8 cellular contexts compared by ENCODE assay signal in the genomic region with DNA sequence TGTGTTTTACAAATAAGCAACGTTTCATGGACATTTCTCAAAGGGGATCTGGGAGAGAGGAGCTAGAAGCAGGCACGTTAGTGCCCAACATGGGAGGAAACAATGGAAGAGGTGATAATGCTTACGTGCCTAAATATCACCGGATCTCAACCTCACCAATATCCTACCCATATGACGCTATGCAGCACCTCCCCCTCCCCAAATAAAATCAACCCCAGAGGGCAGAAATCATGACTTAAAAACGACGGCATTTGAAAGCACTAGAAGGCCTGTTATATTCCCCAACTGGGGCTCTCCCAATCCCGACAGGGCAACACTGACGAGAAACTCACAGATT. TPM values are rescaled to one million over a fixed set of nuclear protein-coding genes. Genes with fewer than 3 reads are reported as not detected.
A peak's percentile ranks its signal among the peaks of the same experiment; 100 is the strongest.
DNase-seq lines count a peak whose midpoint lies in the region; ATAC-seq, FAIRE-seq and TF ChIP-seq lines count a peak whose summit lies in the region.

No MANE protein-coding gene starts in this region.

- peak; percentile 18 for ATAC-seq in CD8-positive, alpha-beta T cell
- peak; percentile 8 to 31 for ATAC-seq in naive thymus-derived CD8-positive, alpha-beta T cell

- 0 to 1% methylated on average over 9 of the region's 9 CpGs for WGBS in GM23248 (ENCODE audit: low coverage in 1 of 2, low lambda C conversion rate in 2 of 2, missing lambda C conversion rate in 2 of 2), 2 experiments
- WGBS in ectodermal cell, 2 experiments, result 0% methylated on average over 9 of the region's 9 CpGs

- peaks cover under 1% of the 10 kb centered on the region for H3K36me3 ChIP-seq in CD8-positive, alpha-beta T cell (ENCODE audit: insufficient read depth, low read length)
- H3K36me3 ChIP-seq in GM23248 (ENCODE audit: low read depth), result 0 out of 2 replicates have a peak, but pooled peaks cover 3% of the 10 kb centered on the region
- H3K36me3 ChIP-seq in OCI-LY3 (replicated peaks; ENCODE audit: low read depth, low read length), result peaks cover 5% of the 10 kb centered on the region
- peaks cover 5% of the 10 kb centered on the region for H3K36me3 ChIP-seq in ectodermal cell (ENCODE audit: control insufficient read depth, insufficient read depth, low read length)

- H3K9ac ChIP-seq in GM23248, result peak overlapping the region; percentile 97
- peak overlapping the region; percentile 92 for H3K9ac ChIP-seq in OCI-LY3 (ENCODE audit: low read length)

- H3K9me3 Mint-ChIP-seq in CD8-positive, alpha-beta T cell, result no peaks in the 10 kb centered on the region
- no peaks in the 10 kb centered on the region for H3K9me3 Mint-ChIP-seq in naive thymus-derived CD8-positive, alpha-beta T cell

- H3K4me3 Mint-ChIP-seq in CD8-positive, alpha-beta T cell, result peak overlapping the region; percentile 98
- H3K4me3 Mint-ChIP-seq in naive thymus-derived CD8-positive, alpha-beta T cell, result peak overlapping the region; percentile 90 to 100 (median 98)

- H3K9me2 ChIP-seq in GM23248 (ENCODE audit: insufficient read depth), result no peaks in the 10 kb centered on the region

- in situ Hi-C loops in GM23248 (cut with MboI), result no loop called here

- H3K27me3 ChIP-seq in CD8-positive, alpha-beta T cell (ENCODE audit: insufficient read depth, low read length), result no peaks in the 10 kb centered on the region
- H3K27me3 ChIP-seq in GM23248 (replicated peaks; ENCODE audit: insufficient read depth), result no peaks in the 10 kb centered on the region
- H3K27me3 ChIP-seq in OCI-LY3 (ENCODE audit: low read depth, low read length), result no peaks in the 10 kb centered on the region
- H3K27me3 ChIP-seq in ectodermal cell (ENCODE audit: control insufficient read depth, insufficient read depth, low read length, poor library complexity, severe bottlenecking), result no peaks in the 10 kb centered on the region

- H3K27ac ChIP-seq in CD8-positive, alpha-beta T cell (ENCODE audit: low read depth, low read length), result peak overlapping the region; percentile 87
- H3K27ac ChIP-seq in GM23248, result peak overlapping the region; percentile 76
- H3K27ac ChIP-seq in OCI-LY3 (ENCODE audit: low read length), result peak overlapping the region; percentile 64
- no peak overlapping the region for H3K27ac ChIP-seq in ectodermal cell (ENCODE audit: insufficient read depth, low read depth, low read length, poor library complexity, severe bottlenecking)

- peaks cover 54% of the 10 kb centered on the region for H3K79me2 ChIP-seq in GM23248 (ENCODE audit: insufficient read depth)
- H3K79me2 ChIP-seq in OCI-LY3 (ENCODE audit: low read length), result peaks cover 50% of the 10 kb centered on the region

- H3F3A ChIP-seq in GM23248 (ENCODE audit: insufficient read depth), result no peaks in the 10 kb centered on the region

- H2AFZ ChIP-seq in GM23248 (peak overlapping the region; percentile 100), OCI-LY3 (ENCODE audit: low read depth, low read length) (0 out of 2 replicates have a peak overlapping the region, but pooled peaks have one; percentile 45)

- H3K4me3 ChIP-seq in CD8-positive, alpha-beta T cell (ENCODE audit: low read depth, low read length), result peak overlapping the region; percentile 88
- H3K4me3 ChIP-seq in GM23248 (peak overlapping the region; percentile 98), OCI-LY3 (ENCODE audit: low read length) (peak overlapping the region; percentile 97), ectodermal cell (ENCODE audit: insufficient read depth, low read depth, low read length) (peak overlapping the region; percentile 79)

- FAIRE-seq in GM12891 (lab: Jason Lieb, UNC) (no peak), GM12892 (lab: Jason Lieb, UNC) (no peak)

- POLR2A ChIA-PET in CD8-positive, alpha-beta T cell (lab: Charles Lee), result interaction anchor here (1.0 to 3.2 kb wide), 14 partner anchors 14 to 1236 kb away, joined by 3 to 26 read pairs (median 5); a partner anchor contains a TSS
- POLR2A ChIA-PET in naive thymus-derived CD8-positive, alpha-beta T cell (lab: Charles Lee), result interaction anchor here (0.8 to 4.5 kb wide), 21 partner anchors 8 to 1236 kb away, joined by 3 to 48 read pairs (median 7); a partner anchor contains a TSS

- peaks cover 44% of the 10 kb centered on the region for H3K4me1 Mint-ChIP-seq in CD8-positive, alpha-beta T cell (ENCODE audit: low read depth)
- peaks cover 24 to 44% (median 39%) of the 10 kb centered on the region in 4 donors for H3K4me1 Mint-ChIP-seq in naive thymus-derived CD8-positive, alpha-beta T cell

- no peak for TF ChIP-seq POLR2A in GM12891 (IDR thresholded peaks at IDR 0.05; ENCODE audit: low read depth, low read length)
- TF ChIP-seq POLR2A in GM12892 (IDR thresholded peaks at IDR 0.05; ENCODE audit: low read depth, low read length), result no peak

- CTCF ChIA-PET in CD8-positive, alpha-beta T cell (lab: Charles Lee), result interaction anchor here (0.9 to 3.6 kb wide), 8 partner anchors 8 to 130 kb away, joined by 3 to 22 read pairs (median 5); no protein-coding TSS in a partner anchor

- peaks cover 25% of the 10 kb centered on the region for H3K4me1 ChIP-seq in CD8-positive, alpha-beta T cell (ENCODE audit: insufficient read depth, low read length)
- H3K4me1 ChIP-seq in GM23248 (ENCODE audit: insufficient read depth) (peaks cover 6% of the 10 kb centered on the region; the same call in 1 of the 2 replicates), OCI-LY3 (ENCODE audit: low read length) (peaks cover 16% of the 10 kb centered on the region), ectodermal cell (ENCODE audit: control insufficient read depth, insufficient read depth, low read length) (peaks cover 6% of the 10 kb centered on the region)

- no peak for TF ChIP-seq CTCF in CD8-positive, alpha-beta T cell (IDR thresholded peaks at IDR 0.05)
- no peak for TF ChIP-seq CTCF in OCI-LY3 (IDR thresholded peaks at IDR 0.05; ENCODE audit: low read depth, low read length)

- intact Hi-C loops in CD8-positive, alpha-beta T cell (cut with DNase I, micrococcal nuclease), result loop anchor here (1.0 to 5.0 kb wide), 8 partner anchors 33 to 129 kb away; no protein-coding TSS in a partner anchor

- no peak for DNase-seq in CD8-positive, alpha-beta T cell
- DNase-seq in GM23248 (peak; percentile 41), GM12891 (ENCODE audit: insufficient read length, low spot score) (no peak), GM12892 (ENCODE audit: insufficient read length) (no peak), nucleus accumbens (lab: John Stamatoyannopoulos, UW) (no peak)
- DNase-seq in naive thymus-derived CD8-positive, alpha-beta T cell, result peak in 1 of 10 donors; percentile 12

- H3K27me3 Mint-ChIP-seq in CD8-positive, alpha-beta T cell (ENCODE audit: low read depth), result no peaks in the 10 kb centered on the region
- no peaks in the 10 kb centered on the region for H3K27me3 Mint-ChIP-seq in naive thymus-derived CD8-positive, alpha-beta T cell

- H3K27ac Mint-ChIP-seq in CD8-positive, alpha-beta T cell, result peak overlapping the region; percentile 99
- H3K27ac Mint-ChIP-seq in naive thymus-derived CD8-positive, alpha-beta T cell, result peak overlapping the region; percentile 95 to 100 (median 99)

- H3K9me3 ChIP-seq in CD8-positive, alpha-beta T cell (ENCODE audit: low read length), result no peaks in the 10 kb centered on the region
- H3K9me3 ChIP-seq in GM23248 (ENCODE audit: low read depth) (no peaks in the 10 kb centered on the region), OCI-LY3 (ENCODE audit: insufficient read depth, low read length) (no peaks in the 10 kb centered on the region), ectodermal cell (ENCODE audit: control insufficient read depth, low read length) (no peaks in the 10 kb centered on the region)

- no peaks in the 10 kb centered on the region for H4K20me1 ChIP-seq in GM23248 (ENCODE audit: insufficient read depth)
- peaks cover 14% of the 10 kb centered on the region for H4K20me1 ChIP-seq in OCI-LY3 (ENCODE audit: insufficient read depth, low read length)

- H3K36me3 Mint-ChIP-seq in CD8-positive, alpha-beta T cell, result peaks cover 27% of the 10 kb centered on the region
- H3K36me3 Mint-ChIP-seq in naive thymus-derived CD8-positive, alpha-beta T cell, result peaks cover 0 to 15% (median 6%) of the 10 kb centered on the region in 3 donors

- H3K4me2 ChIP-seq in GM23248 (ENCODE audit: unreplicated experiment), result peak overlapping the region; percentile 96
- H3K4me2 ChIP-seq in OCI-LY3 (ENCODE audit: low read length), result peak overlapping the region; percentile 82

TF ChIP-seq in GM12891, 5 proteins besides CTCF, POLR2A, EP300 and RAD21:
- TF ChIP-seq SPI1 (IDR thresholded peaks at IDR 0.05; ENCODE audit: low read depth, low read length) (no peak), PAX5 (IDR thresholded peaks at IDR 0.05; ENCODE audit: insufficient read depth, low read length, severe bottlenecking) (no peak), POU2F2 (IDR thresholded peaks at IDR 0.05; ENCODE audit: low read depth, low read length) (no peak), POLR2AphosphoS5 (IDR thresholded peaks at IDR 0.05; ENCODE audit: low read depth, low read length) (no peak), TAF1 (IDR thresholded peaks at IDR 0.05; ENCODE audit: low read depth, low read length) (no peak)

RNA-seq across cellular contexts. Expression of a gene that starts 0.4 kb away (rescaled TPM):
- 100 to 1,000 TPM; 119 to 123 TPM for total RNA-seq in CD8-positive, alpha-beta T cell
- 83.1 and 124 TPM in 2 replicates for total RNA-seq in GM23248 (2014; rRNA removed; shearing (Covaris generic))
- 83.9 and 85.0 TPM in 2 replicates for polyA plus RNA-seq in GM23248 (2016; fragmentation: Nextera tagmentation; extraction: Ambion mirVana)
- polyA plus RNA-seq in ectodermal cell (2013, experiment 1 of 4), result 80.2 TPM
- polyA plus RNA-seq in ectodermal cell (2013, experiment 2 of 4), result 89.9 TPM
- 68.7 TPM for polyA plus RNA-seq in ectodermal cell (2013, experiment 3 of 4)
- polyA plus RNA-seq in ectodermal cell (2013, experiment 4 of 4), result 70.9 TPM
- total RNA-seq in naive thymus-derived CD8-positive, alpha-beta T cell, result 10 to 100 TPM; 87.0 to 96.9 TPM
- polyA plus RNA-seq in naive thymus-derived CD8-positive, alpha-beta T cell, result 10 to 100 TPM; 71.1 to 78.2 (median 71.9) TPM
- 50.4 TPM for polyA plus RNA-seq in GM12891 (2012; ENCODE audit: low read depth, missing spikeins)
- polyA plus RNA-seq in GM12892 (2012; ENCODE audit: missing spikeins), result 90.0 TPM
